Comparison of ENCODE assay signal across 8 cellular contexts in the genomic region with DNA sequence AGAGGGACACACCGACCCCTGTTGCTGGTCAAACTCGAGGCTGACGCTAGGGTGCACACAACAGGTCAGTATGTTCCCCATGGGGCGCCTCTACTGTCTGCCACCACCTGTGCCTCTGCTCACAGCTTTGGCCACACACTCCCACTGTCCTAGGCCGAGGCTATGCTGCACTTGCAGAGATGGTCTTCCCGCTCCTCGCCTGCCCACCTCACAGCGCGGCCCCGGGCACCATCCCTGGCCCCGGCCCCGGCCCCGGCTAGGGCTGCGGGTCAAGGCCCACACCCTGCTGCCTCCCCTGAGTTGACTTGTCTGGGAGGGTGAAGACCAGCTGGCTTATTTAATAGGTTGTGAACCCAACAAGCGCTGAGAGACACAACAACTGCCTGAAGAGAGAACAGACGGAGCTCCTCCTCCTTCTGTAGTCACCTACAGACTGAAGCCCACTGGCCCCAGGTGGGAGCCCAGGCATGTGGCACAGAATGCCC. TPM values are rescaled to one million over a fixed set of nuclear protein-coding genes. Genes with fewer than 3 reads are reported as not detected.
DNase-seq lines count a peak whose midpoint lies in the region; ATAC-seq, FAIRE-seq and TF ChIP-seq lines count a peak whose summit lies in the region.
"Not testable (repeated sequence)": the region's sequence is repeated elsewhere in the genome, so short reads cannot be mapped to it uniquely, and the experiment has no call there.

A gene (minus strand): TSS at position 435 of the 485 bp plus-strand sequence. CDS start 354 bp downstream, at position 81.

- not testable (repeated sequence) for H3K9me3 Mint-ChIP-seq in Caco-2 (ENCODE audit: unreplicated experiment); WTC11; activated T-helper 2 cell treated with anti-CD3 and anti-CD28 coated beads, Interferon-gamma antibody, Interleukin-2, Interleukin-4, amounts not matched to agents 10 μg/mL and 5 μg/mL and 100 μg/mL, durations not matched to agents 14 hours and 24 hours and 36 hours; progenitor cell of endocrine pancreas (ENCODE audit: low read depth)

- not testable (repeated sequence) for H3K36me3 Mint-ChIP-seq in Caco-2 (ENCODE audit: insufficient read depth, unreplicated experiment); WTC11; progenitor cell of endocrine pancreas (ENCODE audit: insufficient read depth)
- H3K36me3 Mint-ChIP-seq in activated T-helper 2 cell treated with anti-CD3 and anti-CD28 coated beads, Interferon-gamma antibody, Interleukin-2, Interleukin-4, amounts not matched to agents 10 μg/mL and 5 μg/mL and 100 μg/mL, durations not matched to agents 14 hours and 24 hours and 36 hours (ENCODE audit: low read depth), result peaks cover 25% of the 10 kb centered on the region

- H3K4me3 ChIP-seq in Caco-2 (ENCODE audit: low read depth, low read length); Peyer's patch; body of pancreas: not testable (repeated sequence)

- POLR2A ChIA-PET in Caco-2 (lab: Charles Lee); WTC11 (lab: Charles Lee): not testable (repeated sequence)

- H3K27ac Mint-ChIP-seq in Caco-2 (ENCODE audit: unreplicated experiment); activated T-helper 2 cell treated with anti-CD3 and anti-CD28 coated beads, Interferon-gamma antibody, Interleukin-2, Interleukin-4, amounts not matched to agents 10 μg/mL and 5 μg/mL and 100 μg/mL, durations not matched to agents 14 hours and 24 hours and 36 hours; progenitor cell of endocrine pancreas: not testable (repeated sequence)
- peak within 1 kb of the TSS; percentile 65; the same call in 1 of the 2 replicates for H3K27ac Mint-ChIP-seq in WTC11

- TF ChIP-seq CTCF in Caco-2 (IDR thresholded peaks at IDR 0.05; ENCODE audit: insufficient read depth in 1 of 2, low read depth in 1 of 2, low read length in 1 of 2, severe bottlenecking in 1 of 2, unreplicated experiment in 1 of 2); Peyer's patch (IDR thresholded peaks at IDR 0.05); WTC11 (IDR thresholded peaks at IDR 0.05); body of pancreas (IDR thresholded peaks at IDR 0.05); progenitor cell of endocrine pancreas (IDR thresholded peaks at IDR 0.05; ENCODE audit: unreplicated experiment): not testable (repeated sequence)

- H3K4me3 Mint-ChIP-seq in Caco-2 (ENCODE audit: unreplicated experiment); WTC11; activated T-helper 2 cell treated with anti-CD3 and anti-CD28 coated beads, Interferon-gamma antibody, Interleukin-2, Interleukin-4, amounts not matched to agents 10 μg/mL and 5 μg/mL and 100 μg/mL, durations not matched to agents 14 hours and 24 hours and 36 hours (ENCODE audit: low read depth); progenitor cell of endocrine pancreas (ENCODE audit: low read depth): not testable (repeated sequence)

- BruUV-seq in Caco-2 (replicated peaks; lab: Mats Ljungman, UMichigan), result not testable (repeated sequence)

- CTCF ChIA-PET in Caco-2 (lab: Charles Lee); WTC11 (lab: Charles Lee): not testable (repeated sequence)

- not testable (repeated sequence) for H3K27ac ChIP-seq in Peyer's patch, body of pancreas

- not testable (repeated sequence) for H3K9me3 ChIP-seq in Caco-2, Peyer's patch, body of pancreas

- not testable (repeated sequence) for TF ChIP-seq POLR2A in Peyer's patch (IDR thresholded peaks at IDR 0.05); body of pancreas (IDR thresholded peaks at IDR 0.05)

- not testable (repeated sequence) for H3K36me3 ChIP-seq in Caco-2 (ENCODE audit: control insufficient read depth, insufficient read depth, low read length); Peyer's patch; body of pancreas (replicated peaks in 1 of 2; ENCODE audit: insufficient read depth in 1 of 2, low read depth in 2 of 2)

- WGBS in body of pancreas, 2 donors, result 90 to 91% methylated on average over 2 to 12 of the region's 16 CpGs

- not testable (repeated sequence) for H3K27me3 Mint-ChIP-seq in Caco-2 (ENCODE audit: insufficient read depth, unreplicated experiment); WTC11 (ENCODE audit: low read depth); activated T-helper 2 cell treated with anti-CD3 and anti-CD28 coated beads, Interferon-gamma antibody, Interleukin-2, Interleukin-4, amounts not matched to agents 10 μg/mL and 5 μg/mL and 100 μg/mL, durations not matched to agents 14 hours and 24 hours and 36 hours (ENCODE audit: low read depth); progenitor cell of endocrine pancreas

- not testable (repeated sequence) for FAIRE-seq in frontal cortex (lab: Jason Lieb, UNC)

- H3K4me1 Mint-ChIP-seq in Caco-2 (ENCODE audit: low read depth, unreplicated experiment); WTC11; activated T-helper 2 cell treated with anti-CD3 and anti-CD28 coated beads, Interferon-gamma antibody, Interleukin-2, Interleukin-4, amounts not matched to agents 10 μg/mL and 5 μg/mL and 100 μg/mL, durations not matched to agents 14 hours and 24 hours and 36 hours (ENCODE audit: low read depth); progenitor cell of endocrine pancreas (ENCODE audit: low read depth): not testable (repeated sequence)

- not testable (repeated sequence) for H3K27me3 ChIP-seq in Caco-2 (replicated peaks; ENCODE audit: control insufficient read depth, insufficient read depth, low read length); Peyer's patch; body of pancreas

- not testable (repeated sequence) for DNase-seq in Caco-2; Peyer's patch; WTC11 (ENCODE audit: low spot score); activated T-helper 2 cell treated with anti-CD3 and anti-CD28 coated beads, Interferon-gamma antibody, Interleukin-2, Interleukin-4, amounts not matched to agents 10 μg/mL and 5 μg/mL and 100 μg/mL, durations not matched to agents 14 hours and 24 hours and 36 hours (ENCODE audit: low spot score); body of pancreas; frontal cortex (ENCODE audit: low spot score in 2 of 2); progenitor cell of endocrine pancreas (ENCODE audit: low spot score, unreplicated experiment); ureter (ENCODE audit: low spot score)

- intact Hi-C loops in Caco-2 (cut with micrococcal nuclease; ENCODE audit: unreplicated experiment); activated T-helper 2 cell treated with anti-CD3 and anti-CD28 coated beads, Interferon-gamma antibody, Interleukin-2, Interleukin-4, amounts not matched to agents 10 μg/mL and 5 μg/mL and 100 μg/mL, durations not matched to agents 14 hours and 24 hours and 36 hours (cut with micrococcal nuclease); body of pancreas (cut with DNase I): not testable (repeated sequence)

- not testable (repeated sequence) for H3K4me1 ChIP-seq in Caco-2, Peyer's patch, body of pancreas

- ATAC-seq in WTC11, body of pancreas: not testable (repeated sequence)

RNA-seq across cellular contexts. Expression of the gene that starts here (rescaled TPM):
- 14.3 and 16.7 TPM in 2 replicates for total RNA-seq in Caco-2 (2022)
- 10 to 100 TPM; 11.6 to 23.3 (median 16.1) TPM for total RNA-seq in Peyer's patch
- total RNA-seq in WTC11 (2021), result 7.5 to 10.4 TPM (median 9.3 TPM) in 3 replicates
- total RNA-seq in activated T-helper 2 cell treated with anti-CD3 and anti-CD28 coated beads, Interferon-gamma antibody, Interleukin-2, Interleukin-4, amounts not matched to agents 10 μg/mL and 5 μg/mL and 100 μg/mL, durations not matched to agents 14 hours and 24 hours and 36 hours, result 18.2 and 18.8 TPM in 2 replicates
- total RNA-seq in body of pancreas, result 10 to 100 TPM; 13.5 to 25.1 TPM
- total RNA-seq in frontal cortex, result 12.2 TPM
- total RNA-seq in progenitor cell of endocrine pancreas, result 15.5 and 17.3 TPM in 2 replicates
- total RNA-seq in ureter, result 17.7 TPM
